2 cellular contexts compared by ENCODE assay signal in the genomic region with DNA sequence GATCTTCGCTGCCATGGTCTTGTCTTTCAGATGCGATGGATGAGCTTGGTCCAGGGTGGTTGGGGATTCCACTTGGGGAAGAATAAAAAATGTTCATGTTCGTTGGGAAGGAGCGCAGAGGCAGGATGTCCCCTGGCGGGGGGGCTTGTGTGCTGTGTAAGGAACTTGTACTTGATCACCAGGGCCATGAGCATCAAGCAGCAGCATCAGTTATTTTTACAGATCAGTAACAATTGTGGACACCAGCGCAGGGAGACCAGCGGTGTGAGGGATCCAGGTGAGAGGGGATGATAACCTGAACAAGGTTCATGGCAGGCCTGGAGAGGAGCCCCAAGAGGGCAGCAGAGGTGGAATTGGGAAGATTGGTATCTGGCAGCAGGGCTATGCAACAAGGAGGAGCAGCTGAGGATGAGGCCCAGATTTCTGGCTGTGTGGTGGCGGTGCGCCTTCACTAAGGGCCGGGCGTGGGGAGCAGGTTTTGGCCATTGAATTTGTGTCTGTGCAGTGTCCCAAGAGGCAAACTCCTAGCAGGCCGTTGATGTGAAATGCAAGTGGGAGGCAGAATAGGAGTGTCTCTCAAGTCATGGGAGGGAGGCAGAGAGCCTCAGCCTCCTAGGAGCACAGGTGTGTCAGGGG.
TF ChIP-seq lines count a peak whose summit lies in the region.

No MANE protein-coding gene starts in this region.

TF ChIP-seq in WTC11, 78 proteins besides CTCF, POLR2A, EP300 and RAD21:
- TF ChIP-seq, protein P1, sequence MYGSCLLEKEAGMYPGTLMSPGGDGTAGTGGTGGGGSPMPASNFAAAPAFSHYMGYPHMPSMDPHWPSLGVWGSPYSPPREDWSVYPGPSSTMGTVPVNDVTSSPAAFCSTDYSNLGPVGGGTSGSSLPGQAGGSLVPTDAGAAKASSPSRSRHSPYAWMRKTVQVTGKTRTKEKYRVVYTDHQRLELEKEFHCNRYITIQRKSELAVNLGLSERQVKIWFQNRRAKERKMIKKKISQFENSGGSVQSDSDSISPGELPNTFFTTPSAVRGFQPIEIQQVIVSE (CRISPR knock-in tag; IDR thresholded peaks at IDR 0.05; ENCODE audit: borderline replicate concordance) = no peak
- TF ChIP-seq, protein P2, sequence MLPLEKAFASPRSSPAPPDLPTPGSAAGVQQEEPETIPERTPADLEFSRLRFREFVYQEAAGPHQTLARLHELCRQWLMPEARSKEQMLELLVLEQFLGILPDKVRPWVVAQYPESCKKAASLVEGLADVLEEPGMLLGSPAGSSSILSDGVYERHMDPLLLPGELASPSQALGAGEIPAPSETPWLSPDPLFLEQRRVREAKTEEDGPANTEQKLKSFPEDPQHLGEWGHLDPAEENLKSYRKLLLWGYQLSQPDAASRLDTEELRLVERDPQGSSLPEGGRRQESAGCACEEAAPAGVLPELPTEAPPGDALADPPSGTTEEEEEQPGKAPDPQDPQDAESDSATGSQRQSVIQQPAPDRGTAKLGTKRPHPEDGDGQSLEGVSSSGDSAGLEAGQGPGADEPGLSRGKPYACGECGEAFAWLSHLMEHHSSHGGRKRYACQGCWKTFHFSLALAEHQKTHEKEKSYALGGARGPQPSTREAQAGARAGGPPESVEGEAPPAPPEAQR (CRISPR knock-in tag; IDR thresholded peaks at IDR 0.05) = no peak
- TF ChIP-seq RORB (CRISPR knock-in tag; IDR thresholded peaks at IDR 0.05) (no peak), MXD4 (CRISPR knock-in tag; IDR thresholded peaks at IDR 0.05; ENCODE audit: borderline replicate concordance) (no peak), ETV6 (CRISPR knock-in tag; IDR thresholded peaks at IDR 0.05) (no peak)
- TF ChIP-seq, protein P3, sequence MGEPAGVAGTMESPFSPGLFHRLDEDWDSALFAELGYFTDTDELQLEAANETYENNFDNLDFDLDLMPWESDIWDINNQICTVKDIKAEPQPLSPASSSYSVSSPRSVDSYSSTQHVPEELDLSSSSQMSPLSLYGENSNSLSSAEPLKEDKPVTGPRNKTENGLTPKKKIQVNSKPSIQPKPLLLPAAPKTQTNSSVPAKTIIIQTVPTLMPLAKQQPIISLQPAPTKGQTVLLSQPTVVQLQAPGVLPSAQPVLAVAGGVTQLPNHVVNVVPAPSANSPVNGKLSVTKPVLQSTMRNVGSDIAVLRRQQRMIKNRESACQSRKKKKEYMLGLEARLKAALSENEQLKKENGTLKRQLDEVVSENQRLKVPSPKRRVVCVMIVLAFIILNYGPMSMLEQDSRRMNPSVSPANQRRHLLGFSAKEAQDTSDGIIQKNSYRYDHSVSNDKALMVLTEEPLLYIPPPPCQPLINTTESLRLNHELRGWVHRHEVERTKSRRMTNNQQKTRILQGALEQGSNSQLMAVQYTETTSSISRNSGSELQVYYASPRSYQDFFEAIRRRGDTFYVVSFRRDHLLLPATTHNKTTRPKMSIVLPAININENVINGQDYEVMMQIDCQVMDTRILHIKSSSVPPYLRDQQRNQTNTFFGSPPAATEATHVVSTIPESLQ (CRISPR knock-in tag; IDR thresholded peaks at IDR 0.05) = no peak
- TF ChIP-seq, protein P4, sequence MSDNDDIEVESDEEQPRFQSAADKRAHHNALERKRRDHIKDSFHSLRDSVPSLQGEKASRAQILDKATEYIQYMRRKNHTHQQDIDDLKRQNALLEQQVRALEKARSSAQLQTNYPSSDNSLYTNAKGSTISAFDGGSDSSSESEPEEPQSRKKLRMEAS (CRISPR knock-in tag; IDR thresholded peaks at IDR 0.05) = no peak
- TF ChIP-seq, protein P5, sequence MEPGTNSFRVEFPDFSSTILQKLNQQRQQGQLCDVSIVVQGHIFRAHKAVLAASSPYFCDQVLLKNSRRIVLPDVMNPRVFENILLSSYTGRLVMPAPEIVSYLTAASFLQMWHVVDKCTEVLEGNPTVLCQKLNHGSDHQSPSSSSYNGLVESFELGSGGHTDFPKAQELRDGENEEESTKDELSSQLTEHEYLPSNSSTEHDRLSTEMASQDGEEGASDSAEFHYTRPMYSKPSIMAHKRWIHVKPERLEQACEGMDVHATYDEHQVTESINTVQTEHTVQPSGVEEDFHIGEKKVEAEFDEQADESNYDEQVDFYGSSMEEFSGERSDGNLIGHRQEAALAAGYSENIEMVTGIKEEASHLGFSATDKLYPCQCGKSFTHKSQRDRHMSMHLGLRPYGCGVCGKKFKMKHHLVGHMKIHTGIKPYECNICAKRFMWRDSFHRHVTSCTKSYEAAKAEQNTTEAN (CRISPR knock-in tag; IDR thresholded peaks at IDR 0.05) = no peak
TF ChIP-seq in WTC11: peak in this region for 0.

TF ChIP-seq in HepG2, 621 proteins besides CTCF, POLR2A, EP300 and RAD21:
- 0 out of 2 replicates have a peak, but pooled peaks have one; percentile 21 for TF ChIP-seq ZFP37 (CRISPR knock-in tag; IDR thresholded peaks at IDR 0.05; ENCODE audit: borderline replicate concordance)
- 0 out of 2 replicates have a peak, but pooled peaks have one; percentile 3 for TF ChIP-seq PAX8 (CRISPR knock-in tag; IDR thresholded peaks at IDR 0.05; ENCODE audit: borderline replicate concordance)
- peak; percentile 69; the same call in 1 of the 2 replicates for TF ChIP-seq PRMT3 (CRISPR knock-in tag; IDR thresholded peaks at IDR 0.05; ENCODE audit: borderline replicate concordance, low read depth)
- TF ChIP-seq ZBTB38 (CRISPR knock-in tag; IDR thresholded peaks at IDR 0.05) = 0 out of 2 replicates have a peak, but pooled peaks have one; percentile 15
- TF ChIP-seq ZNF619 (CRISPR knock-in tag; IDR thresholded peaks at IDR 0.05) = peak; percentile 41; the same call in 1 of the 2 replicates
- TF ChIP-seq ZNF546 (CRISPR knock-in tag; conservative IDR thresholded peaks at IDR 0.05) = 0 out of 2 replicates have a peak, but pooled peaks have one; percentile 16
- 0 out of 2 replicates have a peak, but pooled peaks have one; percentile 23 for TF ChIP-seq ZNF709 (CRISPR knock-in tag; IDR thresholded peaks at IDR 0.05)
- TF ChIP-seq SMYD3 (CRISPR knock-in tag; IDR thresholded peaks at IDR 0.05) = 0 out of 2 replicates have a peak, but pooled peaks have one; percentile 17
- no peak for TF ChIP-seq FOXO1 (CRISPR knock-in tag; IDR thresholded peaks at IDR 0.05)
- TF ChIP-seq ADNP (CRISPR knock-in tag; IDR thresholded peaks at IDR 0.05) = no peak
- TF ChIP-seq, protein P6, sequence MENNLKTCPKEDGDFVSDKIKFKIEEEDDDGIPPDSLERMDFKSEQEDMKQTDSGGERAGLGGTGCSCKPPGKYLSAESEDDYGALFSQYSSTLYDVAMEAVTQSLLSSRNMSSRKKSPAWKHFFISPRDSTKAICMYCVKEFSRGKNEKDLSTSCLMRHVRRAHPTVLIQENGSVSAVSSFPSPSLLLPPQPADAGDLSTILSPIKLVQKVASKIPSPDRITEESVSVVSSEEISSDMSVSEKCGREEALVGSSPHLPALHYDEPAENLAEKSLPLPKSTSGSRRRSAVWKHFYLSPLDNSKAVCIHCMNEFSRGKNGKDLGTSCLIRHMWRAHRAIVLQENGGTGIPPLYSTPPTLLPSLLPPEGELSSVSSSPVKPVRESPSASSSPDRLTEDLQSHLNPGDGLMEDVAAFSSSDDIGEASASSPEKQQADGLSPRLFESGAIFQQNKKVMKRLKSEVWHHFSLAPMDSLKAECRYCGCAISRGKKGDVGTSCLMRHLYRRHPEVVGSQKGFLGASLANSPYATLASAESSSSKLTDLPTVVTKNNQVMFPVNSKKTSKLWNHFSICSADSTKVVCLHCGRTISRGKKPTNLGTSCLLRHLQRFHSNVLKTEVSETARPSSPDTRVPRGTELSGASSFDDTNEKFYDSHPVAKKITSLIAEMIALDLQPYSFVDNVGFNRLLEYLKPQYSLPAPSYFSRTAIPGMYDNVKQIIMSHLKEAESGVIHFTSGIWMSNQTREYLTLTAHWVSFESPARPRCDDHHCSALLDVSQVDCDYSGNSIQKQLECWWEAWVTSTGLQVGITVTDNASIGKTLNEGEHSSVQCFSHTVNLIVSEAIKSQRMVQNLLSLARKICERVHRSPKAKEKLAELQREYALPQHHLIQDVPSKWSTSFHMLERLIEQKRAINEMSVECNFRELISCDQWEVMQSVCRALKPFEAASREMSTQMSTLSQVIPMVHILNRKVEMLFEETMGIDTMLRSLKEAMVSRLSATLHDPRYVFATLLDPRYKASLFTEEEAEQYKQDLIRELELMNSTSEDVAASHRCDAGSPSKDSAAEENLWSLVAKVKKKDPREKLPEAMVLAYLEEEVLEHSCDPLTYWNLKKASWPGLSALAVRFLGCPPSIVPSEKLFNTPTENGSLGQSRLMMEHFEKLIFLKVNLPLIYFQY (CRISPR knock-in tag; IDR thresholded peaks at IDR 0.05; ENCODE audit: borderline replicate concordance) = no peak
- peak; percentile 3 for TF ChIP-seq U2AF1 (optimal IDR thresholded peaks at IDR 0.05; ENCODE audit: low read depth, low read length)
- TF ChIP-seq, protein P7, sequence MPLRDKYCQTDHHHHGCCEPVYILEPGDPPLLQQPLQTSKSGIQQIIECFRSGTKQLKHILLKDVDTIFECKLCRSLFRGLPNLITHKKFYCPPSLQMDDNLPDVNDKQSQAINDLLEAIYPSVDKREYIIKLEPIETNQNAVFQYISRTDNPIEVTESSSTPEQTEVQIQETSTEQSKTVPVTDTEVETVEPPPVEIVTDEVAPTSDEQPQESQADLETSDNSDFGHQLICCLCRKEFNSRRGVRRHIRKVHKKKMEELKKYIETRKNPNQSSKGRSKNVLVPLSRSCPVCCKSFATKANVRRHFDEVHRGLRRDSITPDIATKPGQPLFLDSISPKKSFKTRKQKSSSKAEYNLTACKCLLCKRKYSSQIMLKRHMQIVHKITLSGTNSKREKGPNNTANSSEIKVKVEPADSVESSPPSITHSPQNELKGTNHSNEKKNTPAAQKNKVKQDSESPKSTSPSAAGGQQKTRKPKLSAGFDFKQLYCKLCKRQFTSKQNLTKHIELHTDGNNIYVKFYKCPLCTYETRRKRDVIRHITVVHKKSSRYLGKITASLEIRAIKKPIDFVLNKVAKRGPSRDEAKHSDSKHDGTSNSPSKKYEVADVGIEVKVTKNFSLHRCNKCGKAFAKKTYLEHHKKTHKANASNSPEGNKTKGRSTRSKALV (CRISPR knock-in tag; IDR thresholded peaks at IDR 0.05) = no peak
- TF ChIP-seq, protein P8, sequence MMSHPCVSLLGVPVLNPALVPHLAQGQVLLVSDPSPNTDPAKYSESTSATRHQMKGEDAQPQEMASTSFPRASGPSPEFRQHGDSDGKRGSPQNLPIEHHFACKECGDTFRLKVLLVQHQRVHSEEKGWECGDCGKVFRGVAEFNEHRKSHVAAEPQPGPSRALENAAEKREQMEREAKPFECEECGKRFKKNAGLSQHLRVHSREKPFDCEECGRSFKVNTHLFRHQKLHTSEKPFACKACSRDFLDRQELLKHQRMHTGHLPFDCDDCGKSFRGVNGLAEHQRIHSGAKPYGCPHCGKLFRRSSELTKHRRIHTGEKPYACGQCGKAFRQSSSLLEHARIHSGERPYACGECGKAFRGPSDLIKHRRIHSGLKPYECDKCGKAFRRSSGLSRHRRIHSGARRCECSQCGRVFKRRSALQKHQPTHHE (CRISPR knock-in tag; IDR thresholded peaks at IDR 0.05; ENCODE audit: borderline replicate concordance) = no peak
- TF ChIP-seq CAMTA2 (CRISPR knock-in tag; IDR thresholded peaks at IDR 0.05; ENCODE audit: borderline replicate concordance) = 0 out of 2 replicates have a peak, but pooled peaks have one; percentile 65
- peak; percentile 59; the same call in 1 of the 2 replicates for TF ChIP-seq ARID2 (CRISPR knock-in tag; IDR thresholded peaks at IDR 0.05; ENCODE audit: borderline replicate concordance)
- no peak for TF ChIP-seq GTF2F1 (IDR thresholded peaks at IDR 0.05; ENCODE audit: low read length)
- TF ChIP-seq NRL (CRISPR knock-in tag; IDR thresholded peaks at IDR 0.05; ENCODE audit: borderline replicate concordance) = 0 out of 2 replicates have a peak, but pooled peaks have one; percentile 20
- TF ChIP-seq, protein P9, sequence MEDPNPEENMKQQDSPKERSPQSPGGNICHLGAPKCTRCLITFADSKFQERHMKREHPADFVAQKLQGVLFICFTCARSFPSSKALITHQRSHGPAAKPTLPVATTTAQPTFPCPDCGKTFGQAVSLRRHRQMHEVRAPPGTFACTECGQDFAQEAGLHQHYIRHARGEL (CRISPR knock-in tag; IDR thresholded peaks at IDR 0.05) = 0 out of 2 replicates have a peak, but pooled peaks have one; percentile 63
- peak; percentile 21 for TF ChIP-seq XRCC5 (optimal IDR thresholded peaks at IDR 0.05; ENCODE audit: low read length)
- TF ChIP-seq HDAC6 (IDR thresholded peaks at IDR 0.05; ENCODE audit: low read depth, low read length) = no peak
- TF ChIP-seq, protein P3 (CRISPR knock-in tag; conservative IDR thresholded peaks at IDR 0.05) = no peak
- 0 out of 2 replicates have a peak, but pooled peaks have one; percentile 6 for TF ChIP-seq ZNF761 (CRISPR knock-in tag; conservative IDR thresholded peaks at IDR 0.05)
- TF ChIP-seq, protein P10, sequence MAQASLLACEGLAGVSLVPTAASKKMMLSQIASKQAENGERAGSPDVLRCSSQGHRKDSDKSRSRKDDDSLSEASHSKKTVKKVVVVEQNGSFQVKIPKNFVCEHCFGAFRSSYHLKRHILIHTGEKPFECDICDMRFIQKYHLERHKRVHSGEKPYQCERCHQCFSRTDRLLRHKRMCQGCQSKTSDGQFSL (CRISPR knock-in tag; IDR thresholded peaks at IDR 0.05) = peak; percentile 80; the same call in 1 of the 2 replicates
- 0 out of 2 replicates have a peak, but pooled peaks have one; percentile 0 for TF ChIP-seq ZNF343 (CRISPR knock-in tag; IDR thresholded peaks at IDR 0.05)
- TF ChIP-seq ZNF225 (CRISPR knock-in tag; IDR thresholded peaks at IDR 0.05) = 0 out of 2 replicates have a peak, but pooled peaks have one; percentile 13
- TF ChIP-seq KLF16 (CRISPR knock-in tag; IDR thresholded peaks at IDR 0.05) = 0 out of 4 replicates have a peak, but pooled peaks of 1 of the 2 experiments have one; percentile 35
- 0 out of 2 replicates have a peak, but pooled peaks have one; percentile 13 for TF ChIP-seq ZFP41 (CRISPR knock-in tag; IDR thresholded peaks at IDR 0.05; ENCODE audit: borderline replicate concordance)
- TF ChIP-seq, protein P11, sequence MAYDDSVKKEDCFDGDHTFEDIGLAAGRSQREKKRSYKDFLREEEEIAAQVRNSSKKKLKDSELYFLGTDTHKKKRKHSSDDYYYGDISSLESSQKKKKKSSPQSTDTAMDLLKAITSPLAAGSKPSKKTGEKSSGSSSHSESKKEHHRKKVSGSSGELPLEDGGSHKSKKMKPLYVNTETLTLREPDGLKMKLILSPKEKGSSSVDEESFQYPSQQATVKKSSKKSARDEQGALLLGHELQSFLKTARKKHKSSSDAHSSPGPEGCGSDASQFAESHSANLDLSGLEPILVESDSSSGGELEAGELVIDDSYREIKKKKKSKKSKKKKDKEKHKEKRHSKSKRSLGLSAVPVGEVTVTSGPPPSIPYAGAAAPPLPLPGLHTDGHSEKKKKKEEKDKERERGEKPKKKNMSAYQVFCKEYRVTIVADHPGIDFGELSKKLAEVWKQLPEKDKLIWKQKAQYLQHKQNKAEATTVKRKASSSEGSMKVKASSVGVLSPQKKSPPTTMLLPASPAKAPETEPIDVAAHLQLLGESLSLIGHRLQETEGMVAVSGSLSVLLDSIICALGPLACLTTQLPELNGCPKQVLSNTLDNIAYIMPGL (CRISPR knock-in tag; IDR thresholded peaks at IDR 0.05; ENCODE audit: borderline replicate concordance in 1 of 2, low read depth in 1 of 2) = 0 out of 4 replicates have a peak, but pooled peaks of 1 of the 2 experiments have one; percentile 49
